Comparison of ENCODE assay signal across 8 cellular contexts in genomic region chr18:616380-616995, GRCh38. TPM values are rescaled to one million over a fixed set of nuclear protein-coding genes. Genes with fewer than 3 reads are reported as not detected.
DNase-seq lines count a peak whose midpoint lies in the region; ATAC-seq, FAIRE-seq and TF ChIP-seq lines count a peak whose summit lies in the region.

No MANE protein-coding gene starts in this region.

- no TSS peak for BruUV-seq in K562 (replicated peaks; lab: Mats Ljungman, UMichigan)

- H3K4me1 ChIP-seq in K562 (replicated peaks in 1 of 2; ENCODE audit: control insufficient read depth in 2 of 2, insufficient read depth in 2 of 2, low read length in 2 of 2) (peaks cover 0 to 6% of the 10 kb centered on the region in 2 experiments; a peak in 3 of 5 replicates), vagina (no peaks in the 10 kb centered on the region)

- POLR2A ChIA-PET in K562 (lab: Yijun Ruan, JAX): interaction anchor here (2.2 kb wide), 1 partner anchor 12 kb away, joined by 9 read pairs; no protein-coding TSS in a partner anchor

- peak; percentile 82 for TF ChIP-seq CTCF in AG10803 (conservative IDR thresholded peaks at IDR 0.05; ENCODE audit: low read length)
- peak; percentile 68 to 93 (median 77); a peak in 5 of 6 replicates for TF ChIP-seq CTCF in K562 (IDR thresholded peaks at IDR 0.05 in 2 of 3, conservative IDR thresholded peaks at IDR 0.05 in 1 of 3; ENCODE audit: insufficient read depth in 2 of 3, low read depth in 1 of 3, low read length in 3 of 3)
- peak; percentile 52 to 73 (median 59) for TF ChIP-seq CTCF in vagina (IDR thresholded peaks at IDR 0.05)

- DNase-seq in AG10803 (ENCODE audit: low read depth) (peak; percentile 61), NCI-H226 (peak; percentile 2), K562 (ENCODE audit: extremely low read depth in 1 of 4, low spot score in 3 of 4) (peak; percentile 56 to 69 (median 57)), kidney glomerular epithelial cell (lab: John Stamatoyannopoulos, UW) (peak; percentile 55), vagina (ENCODE audit: extremely low spot score in 2 of 2) (no peak)

- H3K4me2 ChIP-seq in K562 (ENCODE audit: insufficient read depth, low read length): no peak overlapping the region

- H3K27ac ChIP-seq in K562 (ENCODE audit: extremely low read depth, low read depth, low read length): no peak overlapping the region
- H3K27ac ChIP-seq in vagina: no peak overlapping the region

- no peaks in the 10 kb centered on the region for H3K9me1 ChIP-seq in K562 (ENCODE audit: control insufficient read depth, insufficient read depth, low read length)

- no peak overlapping the region for H3K9ac ChIP-seq in K562 (ENCODE audit: insufficient read depth in 1 of 2, low read depth in 2 of 2, low read length in 2 of 2)

- H3K4me3 ChIP-seq in AG10803 (ENCODE audit: low read length) (no peak overlapping the region), K562 (no peak overlapping the region), vagina (no peak overlapping the region)

- H4K20me1 ChIP-seq in K562 (replicated peaks; ENCODE audit: control insufficient read depth, insufficient read depth, low read length): no peaks in the 10 kb centered on the region

- intact Hi-C loops in K562 (cut with micrococcal nuclease): loop anchor here (2.0 to 5.0 kb wide), 3 partner anchors 92 to 330 kb away; no protein-coding TSS in a partner anchor
- intact Hi-C loops in vagina (cut with DNase I): loop anchor here (10.0 kb wide), 1 partner anchor 332 kb away; no protein-coding TSS in a partner anchor

- ATAC-seq in GM18519 (IDR thresholded peaks at IDR 0.05; ENCODE audit: low FRiP score, unreplicated experiment): peak; percentile 62
- peak; percentile 66 for ATAC-seq in K562
- no peak for ATAC-seq in GM19395 (IDR thresholded peaks at IDR 0.05; ENCODE audit: unreplicated experiment)
- ATAC-seq in GM21825 (IDR thresholded peaks at IDR 0.05; ENCODE audit: unreplicated experiment): no peak

- TF ChIP-seq RAD21 in K562 (CRISPR knock-in tag; conservative IDR thresholded peaks at IDR 0.05 in 1 of 2, IDR thresholded peaks at IDR 0.05 in 1 of 2): peak; percentile 99

- in situ Hi-C loops in K562 (cut with MboI): no loop called here

- no peak for TF ChIP-seq EP300 in K562 (IDR thresholded peaks at IDR 0.05; ENCODE audit: low read length)

- H3K27me3 ChIP-seq in K562 (ENCODE audit: control insufficient read depth in 2 of 2, insufficient read depth in 2 of 2, low read length in 2 of 2): peaks cover 2 to 4% of the 10 kb centered on the region in 2 experiments; a peak in 2 of 5 replicates
- no peaks in the 10 kb centered on the region for H3K27me3 ChIP-seq in vagina

- H2AFZ ChIP-seq in K562 (ENCODE audit: low read depth, low read length): no peak overlapping the region

- FAIRE-seq in K562 (lab: Jason Lieb, UNC): peak; percentile 85

- WGBS in K562 (ENCODE audit: insufficient coverage, low coverage, missing lambda C conversion rate): 17% methylated on average over 4 of the region's 4 CpGs

- no peaks in the 10 kb centered on the region for H3K79me2 ChIP-seq in K562 (ENCODE audit: control insufficient read depth, insufficient read depth, low read length)

- H3K9me3 ChIP-seq in K562 (replicated peaks; ENCODE audit: control insufficient read depth, insufficient read depth, low read depth, low read length) (no peaks in the 10 kb centered on the region), vagina (no peaks in the 10 kb centered on the region)

- CTCF ChIA-PET in K562 (lab: Yijun Ruan, JAX; ENCODE audit: low intra/inter-chr PET ratio): interaction anchor here (0.6 to 3.0 kb wide), 5 partner anchors 20 to 859 kb away, joined by 3 to 12 read pairs (median 4); partner anchors contain the start of gene CLUL1

- H3K36me3 ChIP-seq in K562 (ENCODE audit: control insufficient read depth, insufficient read depth, low read length): no peaks in the 10 kb centered on the region
- no peaks in the 10 kb centered on the region for H3K36me3 ChIP-seq in vagina

- no peak for TF ChIP-seq POLR2A in K562 (conservative IDR thresholded peaks at IDR 0.05)
- TF ChIP-seq POLR2A in vagina (IDR thresholded peaks at IDR 0.05): no peak

TF ChIP-seq in K562, 482 proteins besides CTCF, POLR2A, EP300 and RAD21 (continues in another document):
- TF ChIP-seq DEAF1 (CRISPR knock-in tag; IDR thresholded peaks at IDR 0.05) (peak; percentile 99), PURB (CRISPR knock-in tag; IDR thresholded peaks at IDR 0.05; ENCODE audit: low read depth) (no peak), ZNF589 (CRISPR knock-in tag; IDR thresholded peaks at IDR 0.05; ENCODE audit: low read depth) (0 out of 2 replicates have a peak, but pooled peaks have one; percentile 27), ZNF316 (IDR thresholded peaks at IDR 0.05) (peak; percentile 91)

RNA-seq across cellular contexts. Expression of gene CLUL1, which starts 19.7 kb away (rescaled TPM):
- total RNA-seq in K562 (2011; cell fraction: chromatin; rRNA removed; ENCODE audit: low replicate concordance): 0.16 and 2.2 TPM in 2 replicates
- total RNA-seq in K562 (2011; cell fraction: nucleolus; rRNA removed): 1.0 TPM in 1 of 2 replicates, not detected in the other
- 0.51 TPM in 1 of 2 replicates, not detected in the other for total RNA-seq in K562 (2011; cell fraction: nucleoplasm; rRNA removed)
- 0.86 TPM in 1 of 2 replicates, not detected in the other for total RNA-seq in K562 (2014; rRNA removed)
- 0.40 and 0.41 TPM in 2 replicates for total RNA-seq in K562 (2014; rRNA removed; fragmentation: Illumina TruSeq; extraction: Trizol)
- 0.76 TPM in 1 of 2 replicates, not detected in the other for total RNA-seq in K562 (2015; rRNA removed; fragmentation: Illumina TruSeq; extraction: Trizol)
- not detected in 2 replicates for total RNA-seq in K562 (2021)
- polyA plus RNA-seq in K562 (2011; rRNA removed): 0.49 and 0.80 TPM in 2 replicates
- 0.09 and 0.27 TPM in 2 replicates for polyA plus RNA-seq in K562 (2011; cell fraction: cytosol; rRNA removed)
- polyA plus RNA-seq in K562 (2011; cell fraction: nucleus; rRNA removed): 0.67 and 1.1 TPM in 2 replicates
- 0.43 and 0.54 TPM in 2 replicates for polyA plus RNA-seq in K562 (2012)
- 0.28 TPM in 1 of 2 replicates, not detected in the other for polyA plus RNA-seq in K562 (2014; fragmentation: Illumina TruSeq; extraction: Trizol)
- under 1 TPM; 0.32 to 0.70 TPM for polyA plus RNA-seq in K562 (2014; fragmentation: Nextera tagmentation; extraction: Ambion mirVana)
- polyA plus RNA-seq in K562 (2014; rRNA removed): 0.30 and 0.41 TPM in 2 replicates
- polyA minus RNA-seq in K562 (2011; rRNA and poly(A)+ RNA removed): 0.84 and 1.3 TPM in 2 replicates
- polyA minus RNA-seq in K562 (2011; cell fraction: cytosol; rRNA and poly(A)+ RNA removed): not detected in 2 replicates
- 1.00 TPM in 1 of 2 replicates, not detected in the other for polyA minus RNA-seq in K562 (2011; cell fraction: nucleus; rRNA and poly(A)+ RNA removed)
- not detected for total RNA-seq in vagina

RNA-seq across cellular contexts. Expression of gene CETN1, which starts 36.3 kb away (rescaled TPM):
- not detected in 2 replicates for total RNA-seq in K562 (2011; cell fraction: chromatin; rRNA removed; ENCODE audit: low replicate concordance)
- total RNA-seq in K562 (2011; cell fraction: nucleolus; rRNA removed): not detected in 2 replicates
- total RNA-seq in K562 (2011; cell fraction: nucleoplasm; rRNA removed): not detected in 2 replicates
- total RNA-seq in K562 (2014; rRNA removed): 0.18 and 0.33 TPM in 2 replicates
- not detected in 2 replicates for total RNA-seq in K562 (2014; rRNA removed; fragmentation: Illumina TruSeq; extraction: Trizol)
- 0.07 and 0.11 TPM in 2 replicates for total RNA-seq in K562 (2015; rRNA removed; fragmentation: Illumina TruSeq; extraction: Trizol)
- 0.16 TPM in 1 of 2 replicates, not detected in the other for total RNA-seq in K562 (2021)
- not detected in 2 replicates for polyA plus RNA-seq in K562 (2011; rRNA removed)
- not detected in 2 replicates for polyA plus RNA-seq in K562 (2011; cell fraction: cytosol; rRNA removed)
- polyA plus RNA-seq in K562 (2011; cell fraction: nucleus; rRNA removed): not detected in 2 replicates
- 0.09 and 0.98 TPM in 2 replicates for polyA plus RNA-seq in K562 (2012)
- polyA plus RNA-seq in K562 (2014; fragmentation: Illumina TruSeq; extraction: Trizol): 0.19 and 0.28 TPM in 2 replicates
- polyA plus RNA-seq in K562 (2014; fragmentation: Nextera tagmentation; extraction: Ambion mirVana): under 1 TPM; 0.11 to 0.34 TPM
- polyA plus RNA-seq in K562 (2014; rRNA removed): 0.25 TPM in 1 of 2 replicates, not detected in the other
- not detected in 2 replicates for polyA minus RNA-seq in K562 (2011; rRNA and poly(A)+ RNA removed)
- polyA minus RNA-seq in K562 (2011; cell fraction: cytosol; rRNA and poly(A)+ RNA removed): not detected in 2 replicates
- polyA minus RNA-seq in K562 (2011; cell fraction: nucleus; rRNA and poly(A)+ RNA removed): not detected in 2 replicates
- total RNA-seq in vagina: not detected

RNA-seq across cellular contexts. Expression of gene TYMS, which starts 41.0 kb away (rescaled TPM):
- 56.4 and 67.1 TPM in 2 replicates for total RNA-seq in K562 (2011; cell fraction: chromatin; rRNA removed; ENCODE audit: low replicate concordance)
- 67.0 and 72.2 TPM in 2 replicates for total RNA-seq in K562 (2011; cell fraction: nucleolus; rRNA removed)
- 71.0 and 81.6 TPM in 2 replicates for total RNA-seq in K562 (2011; cell fraction: nucleoplasm; rRNA removed)
- total RNA-seq in K562 (2014; rRNA removed) (137 and 138 TPM in 2 replicates), K562 (2014; rRNA removed; fragmentation: Illumina TruSeq; extraction: Trizol) (69.1 and 72.4 TPM in 2 replicates), K562 (2015; rRNA removed; fragmentation: Illumina TruSeq; extraction: Trizol) (83.4 and 88.8 TPM in 2 replicates), K562 (2021) (292 and 305 TPM in 2 replicates), vagina (11.3 TPM)
- polyA plus RNA-seq in K562 (2011; rRNA removed) (276 and 390 TPM in 2 replicates), K562 (2014; fragmentation: Illumina TruSeq; extraction: Trizol) (381 and 409 TPM in 2 replicates), K562 (2014; fragmentation: Nextera tagmentation; extraction: Ambion mirVana) (100 to 1,000 TPM; 168 to 175 TPM), K562 (2014; rRNA removed) (302 and 311 TPM in 2 replicates)
- polyA plus RNA-seq in K562 (2011; cell fraction: cytosol; rRNA removed): 377 and 398 TPM in 2 replicates
- 188 and 221 TPM in 2 replicates for polyA plus RNA-seq in K562 (2011; cell fraction: nucleus; rRNA removed)
- 259 and 356 TPM in 2 replicates for polyA plus RNA-seq in K562 (2012)
- 346 and 403 TPM in 2 replicates for polyA minus RNA-seq in K562 (2011; rRNA and poly(A)+ RNA removed)
- 213 and 291 TPM in 2 replicates for polyA minus RNA-seq in K562 (2011; cell fraction: cytosol; rRNA and poly(A)+ RNA removed)
- 40.8 and 82.9 TPM in 2 replicates for polyA minus RNA-seq in K562 (2011; cell fraction: nucleus; rRNA and poly(A)+ RNA removed)

Comparison
In these comparisons a context has a peak if more than half of its experiments do, and no peak if none do; other contexts are left out.
1. DNase-seq: peak in AG10803 (single experiment), NCI-H226 (single experiment), K562 (4 of 4) and kidney glomerular epithelial cell (single experiment); none in vagina (0 of 2).
2. ATAC-seq: peak in GM18519 (single experiment) and K562 (single experiment); none in GM19395 (single experiment) and GM21825 (single experiment).
3. Peak in every context shown above with its lines, with median percentiles within 50 percentile points of each other: CTCF ChIP-seq.